In the genomic region with DNA sequence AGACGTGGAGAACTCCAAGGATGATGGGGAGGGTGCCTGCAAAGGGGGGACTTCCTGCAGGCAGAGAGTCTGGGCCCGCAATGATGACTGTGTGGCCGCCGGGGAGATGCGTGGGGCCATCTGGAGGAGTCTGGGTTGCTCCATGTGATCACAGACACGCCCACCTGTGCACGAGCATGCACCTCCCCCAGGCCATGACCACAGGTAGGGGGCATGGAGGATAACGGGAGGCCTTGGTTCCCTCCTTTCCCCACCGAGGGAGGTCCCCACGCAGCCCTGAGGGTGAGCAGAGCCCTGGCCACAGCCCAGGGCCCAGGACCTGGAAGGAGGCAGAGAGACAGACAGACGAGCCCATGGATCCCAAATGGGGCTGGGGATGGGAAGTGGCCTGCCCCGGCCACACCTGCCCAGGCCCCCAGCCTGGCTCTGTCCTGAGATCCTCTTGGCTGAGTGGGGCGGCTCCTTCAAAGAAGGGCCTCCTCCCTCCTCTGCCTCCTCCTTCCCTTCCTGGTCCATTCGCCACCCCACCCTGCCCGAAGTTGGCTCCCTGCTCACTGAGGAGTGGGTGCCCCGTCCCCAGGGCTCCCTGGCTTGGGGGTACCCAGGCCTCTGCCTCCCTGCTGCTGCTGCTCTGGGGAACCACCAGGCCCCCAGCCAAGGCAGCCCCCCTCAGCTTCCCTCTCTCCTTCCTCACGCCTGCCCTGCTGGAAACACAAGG, we compare ENCODE assay signal across 24 cellular contexts.
DNase-seq lines count a peak whose midpoint lies in the region; ATAC-seq and TF ChIP-seq lines count a peak whose summit lies in the region.
"Had no signal": no experiment of that assay in that cellular context is flagged by ENCODE, and none has a peak within 500 bp of the region (broad histone marks: within the 10 kb centered on the region; RNA-seq: fewer than 3 reads in every experiment).

No MANE protein-coding gene starts in this region.

- H3K56ac ChIP-seq in IMR-90 (ENCODE audit: extremely low read depth, insufficient read depth, low read length) = no peak overlapping the region

- H3K9me1 ChIP-seq in IMR-90 (ENCODE audit: insufficient read depth, low read length) = peaks cover 4% of the 10 kb centered on the region; the same call in 1 of the 2 replicates

- H3K14ac ChIP-seq in IMR-90 (replicated peaks; ENCODE audit: low read depth, low read length) = no peak overlapping the region

- no peak for TF ChIP-seq RAD21 in IMR-90 (IDR thresholded peaks at IDR 0.05; ENCODE audit: low read length)

- H3K36me3 ChIP-seq in IMR-90 (ENCODE audit: control insufficient read depth, insufficient read depth, low read length) (peaks cover 2% of the 10 kb centered on the region; the same call in 1 of the 2 replicates), subcutaneous abdominal adipose tissue (ENCODE audit: control insufficient read depth in 5 of 5, insufficient read depth in 5 of 5, low read length in 5 of 5) (peaks cover 0 to 21% (median 11%) of the 10 kb centered on the region in 5 donors)
- H3K36me3 ChIP-seq: SJSA1 had no signal

- H3K27ac Mint-ChIP-seq in activated CD4-positive, alpha-beta T cell treated with anti-CD3 and anti-CD28 coated beads for 36 hours = no peak overlapping the region
- peak overlapping the region; percentile 24 for H3K27ac Mint-ChIP-seq in endothelial cell (ENCODE audit: unreplicated experiment)
- H3K27ac Mint-ChIP-seq: activated B cell treated with CpG ODN at 0.5 μM for 24 hours; activated CD8-positive, alpha-beta memory T cell treated with anti-CD3 and anti-CD28 coated beads, Interleukin-2, amount 10 ng/mL, durations not matched to agents 7 days and 5 days; CD4-positive, CD25-positive, alpha-beta regulatory T cell had no signal

- peak overlapping the region; percentile 39 for H2AFZ ChIP-seq in IMR-90 (replicated peaks; ENCODE audit: low read length, poor library complexity)

- H3K4me3 ChIP-seq in IMR-90 (ENCODE audit: insufficient read depth, low read depth, low read length) (no peak overlapping the region), subcutaneous abdominal adipose tissue (ENCODE audit: low read depth in 1 of 5, low read length in 5 of 5) (peak overlapping the region in 1 of 5 donors; percentile 23)
- H3K4me3 ChIP-seq: lung, psoas muscle, SJSA1, upper lobe of left lung had no signal

- H3K27me3 ChIP-seq in IMR-90 (ENCODE audit: control insufficient read depth, insufficient read depth, low read length) (no peaks in the 10 kb centered on the region), subcutaneous abdominal adipose tissue (ENCODE audit: control insufficient read depth in 5 of 5, insufficient read depth in 4 of 5, low read length in 5 of 5) (no peaks in the 10 kb centered on the region)
- H3K27me3 ChIP-seq: SJSA1, upper lobe of left lung had no signal

- no peak overlapping the region for H3K23ac ChIP-seq in IMR-90 (ENCODE audit: low read depth, low read length)

- no peak overlapping the region for H3K18ac ChIP-seq in IMR-90 (ENCODE audit: low read depth, low read length)

- POLR2A ChIA-PET in activated CD4-positive, alpha-beta T cell treated with anti-CD3 and anti-CD28 coated beads for 36 hours (lab: Charles Lee) = no interaction called here
- POLR2A ChIA-PET in IMR-90 (lab: Charles Lee; ENCODE audit: unreplicated experiment) = no interaction called here

- CTCF ChIA-PET in activated CD4-positive, alpha-beta T cell treated with anti-CD3 and anti-CD28 coated beads for 36 hours (lab: Charles Lee) = no interaction called here
- CTCF ChIA-PET in IMR-90 (lab: Yijun Ruan, JAX) = no interaction called here

- TF ChIP-seq POLR2A in IMR-90 (IDR thresholded peaks at IDR 0.05; ENCODE audit: low read depth, low read length) = no peak

- H2BK5ac ChIP-seq in IMR-90 (ENCODE audit: low read depth, low read length, poor library complexity, severe bottlenecking) = no peak overlapping the region

- in situ Hi-C loops in IMR-90 (cut with MboI; ENCODE audit: low sequenced_read_pairs) = no loop called here

- dilution Hi-C loops in IMR-90 (cut with HindIII; ENCODE audit: low sequenced_read_pairs, unreplicated experiment) = no loop called here

- intact Hi-C loops in activated CD4-positive, alpha-beta T cell treated with anti-CD3 and anti-CD28 coated beads for 36 hours (cut with DNase I, micrococcal nuclease) = no loop called here
- intact Hi-C loops in IMR-90 (cut with micrococcal nuclease) = no loop called here

- H4K20me1 ChIP-seq in IMR-90 (ENCODE audit: insufficient read depth, low read length) = no peaks in the 10 kb centered on the region

- H4K91ac ChIP-seq in IMR-90 (ENCODE audit: insufficient read depth, low read depth, low read length) = no peak overlapping the region

- H3K79me1 ChIP-seq in IMR-90 (ENCODE audit: low read depth in 1 of 2, low read length in 2 of 2) = no peaks in the 10 kb centered on the region

- H3K27me3 Mint-ChIP-seq in activated CD4-positive, alpha-beta T cell treated with anti-CD3 and anti-CD28 coated beads for 36 hours = no peaks in the 10 kb centered on the region
- peaks cover 18% of the 10 kb centered on the region for H3K27me3 Mint-ChIP-seq in endothelial cell (ENCODE audit: unreplicated experiment)
- H3K27me3 Mint-ChIP-seq: activated B cell treated with CpG ODN at 0.5 μM for 24 hours; activated CD8-positive, alpha-beta memory T cell treated with anti-CD3 and anti-CD28 coated beads, Interleukin-2, amount 10 ng/mL, durations not matched to agents 7 days and 5 days; CD4-positive, CD25-positive, alpha-beta regulatory T cell; naive thymus-derived CD8-positive, alpha-beta T cell had no signal

- WGBS in IMR-90 (ENCODE audit: extremely low coverage in 2 of 2, insufficient read length in 1 of 2), 2 experiments = 100% methylated on average over 1 of the region's 17 CpGs; no CpG with 5 or more reads in 1 of the 2 experiments

- no peaks in the 10 kb centered on the region for H3K36me3 Mint-ChIP-seq in activated CD4-positive, alpha-beta T cell treated with anti-CD3 and anti-CD28 coated beads for 36 hours (ENCODE audit: low read depth)
- H3K36me3 Mint-ChIP-seq in endothelial cell (ENCODE audit: low read depth, unreplicated experiment) = peaks cover 29% of the 10 kb centered on the region
- H3K36me3 Mint-ChIP-seq: activated CD8-positive, alpha-beta memory T cell treated with anti-CD3 and anti-CD28 coated beads, Interleukin-2, amount 10 ng/mL, durations not matched to agents 7 days and 5 days; CD4-positive, CD25-positive, alpha-beta regulatory T cell; naive thymus-derived CD8-positive, alpha-beta T cell had no signal

- H4K8ac ChIP-seq in IMR-90 (ENCODE audit: low read depth in 2 of 2, low read length in 2 of 2) = no peak overlapping the region

- H3K4me1 Mint-ChIP-seq in activated CD4-positive, alpha-beta T cell treated with anti-CD3 and anti-CD28 coated beads for 36 hours = peaks cover 3% of the 10 kb centered on the region
- peaks cover 30% of the 10 kb centered on the region for H3K4me1 Mint-ChIP-seq in endothelial cell (ENCODE audit: unreplicated experiment)
- H3K4me1 Mint-ChIP-seq: CD4-positive, CD25-positive, alpha-beta regulatory T cell; central memory CD8-positive, alpha-beta T cell had no signal

- BruUV-seq in IMR-90 (replicated peaks; lab: Mats Ljungman, UMichigan) = no TSS peak

- ATAC-seq in activated CD4-positive, alpha-beta T cell treated with anti-CD3 and anti-CD28 coated beads for 36 hours = no peak
- ATAC-seq in IMR-90 (ENCODE audit: low read depth) = no peak
- ATAC-seq: activated CD8-positive, alpha-beta memory T cell treated with anti-CD3 and anti-CD28 coated beads, Interleukin-2, amount 10 ng/mL, durations not matched to agents 7 days and 5 days; naive thymus-derived CD8-positive, alpha-beta T cell had no signal

- H3K27ac ChIP-seq in IMR-90 (ENCODE audit: insufficient read depth, low read length) = no peak overlapping the region
- peak overlapping the region; percentile 68 for H3K27ac ChIP-seq in subcutaneous abdominal adipose tissue (ENCODE audit: low read depth, low read length)
- H3K27ac ChIP-seq: psoas muscle, SJSA1, upper lobe of left lung had no signal

- no peak overlapping the region for H2BK15ac ChIP-seq in IMR-90 (ENCODE audit: low read depth, low read length)

- DNase-seq in activated CD4-positive, alpha-beta T cell treated with anti-CD3 and anti-CD28 coated beads for 36 hours = peak; percentile 4
- no peak for DNase-seq in activated CD4-positive, alpha-beta T cell treated with anti-CD3 and anti-CD28 coated beads, Interleukin-2, amount 50 U/mL, for 48 hours
- DNase-seq in IMR-90 = no peak
- no peak for DNase-seq in endothelial cell (ENCODE audit: low spot score)
- DNase-seq in NCI-H1436 (lab: John Stamatoyannopoulos, UW) = no peak
- DNase-seq in activated CD8-positive, alpha-beta memory T cell treated with anti-CD3 and anti-CD28 coated beads for 24 hours = no peak
- DNase-seq in iPS-NIHi7 (ENCODE audit: extremely low spot score) = no peak
- DNase-seq: activated B cell treated with CpG ODN at 0.5 μM for 24 hours; activated CD4-positive, alpha-beta T cell treated with anti-CD3 and anti-CD28 coated beads, Interleukin-2, amount 50 U/mL, for 1 hour; activated CD8-positive, alpha-beta memory T cell treated with anti-CD3 and anti-CD28 coated beads, Interleukin-2, amount 10 ng/mL, durations not matched to agents 7 days and 5 days; activated naive CD4-positive, alpha-beta T cell treated with Interleukin-2 at 50 U/mL for 16 hours; activated T-cell treated with anti-CD3 and anti-CD28 coated beads, Interleukin-2, amount 50 U/mL, for 48 hours; CD4-positive, CD25-positive, alpha-beta regulatory T cell; NCI-H1436 treated with DMSO at 0.1 percent for 48 hours; NCI-H526 treated with DMSO at 0.1 percent for 48 hours; psoas muscle; stimulated activated CD4-positive, alpha-beta T cell treated with anti-CD3 and anti-CD28 coated beads, Interleukin-4, amount 100 ng/mL, for 24 hours; T1000; upper lobe of left lung had no signal

- no peak overlapping the region for H2AK9ac ChIP-seq in IMR-90 (replicated peaks; ENCODE audit: low read depth, low read length, poor library complexity)

- H3K4me3 Mint-ChIP-seq in activated CD4-positive, alpha-beta T cell treated with anti-CD3 and anti-CD28 coated beads for 36 hours = no peak overlapping the region
- no peak overlapping the region for H3K4me3 Mint-ChIP-seq in endothelial cell (ENCODE audit: unreplicated experiment)
- H3K4me3 Mint-ChIP-seq: activated B cell treated with CpG ODN at 0.5 μM for 24 hours; activated CD8-positive, alpha-beta memory T cell treated with anti-CD3 and anti-CD28 coated beads, Interleukin-2, amount 10 ng/mL, durations not matched to agents 7 days and 5 days; CD4-positive, CD25-positive, alpha-beta regulatory T cell; central memory CD8-positive, alpha-beta T cell; naive thymus-derived CD8-positive, alpha-beta T cell had no signal

- no peaks in the 10 kb centered on the region for H3K9me3 Mint-ChIP-seq in activated CD4-positive, alpha-beta T cell treated with anti-CD3 and anti-CD28 coated beads for 36 hours (ENCODE audit: low read depth)
- H3K9me3 Mint-ChIP-seq in endothelial cell (ENCODE audit: unreplicated experiment) = no peaks in the 10 kb centered on the region
- H3K9me3 Mint-ChIP-seq: activated B cell treated with CpG ODN at 0.5 μM for 24 hours; CD4-positive, CD25-positive, alpha-beta regulatory T cell; central memory CD8-positive, alpha-beta T cell; naive thymus-derived CD8-positive, alpha-beta T cell had no signal

- H3K4me1 ChIP-seq in IMR-90 (ENCODE audit: control insufficient read depth, insufficient read depth, low read length) (peaks cover 6% of the 10 kb centered on the region), subcutaneous abdominal adipose tissue (ENCODE audit: control insufficient read depth in 5 of 5, insufficient read depth in 5 of 5, low read length in 5 of 5) (peaks cover 2 to 51% (median 29%) of the 10 kb centered on the region in 5 donors)
- H3K4me1 ChIP-seq: psoas muscle had no signal

- no peak overlapping the region for H2BK120ac ChIP-seq in IMR-90 (ENCODE audit: low read depth, low read length)

- no peak overlapping the region for H4K5ac ChIP-seq in IMR-90 (ENCODE audit: low read depth, low read length)

- H3K4me2 ChIP-seq in IMR-90 (ENCODE audit: low read depth, low read length) = no peak overlapping the region

- H3K9me3 ChIP-seq in IMR-90 (ENCODE audit: control insufficient read depth, insufficient read depth, low read length) (no peaks in the 10 kb centered on the region), subcutaneous abdominal adipose tissue (ENCODE audit: control insufficient read depth in 5 of 5, low read length in 5 of 5) (no peaks in the 10 kb centered on the region)
- H3K9me3 ChIP-seq: psoas muscle, SJSA1, upper lobe of left lung had no signal

- TF ChIP-seq CTCF in IMR-90 (conservative IDR thresholded peaks at IDR 0.05; ENCODE audit: low read depth, low read length) = no peak
- TF ChIP-seq CTCF in endothelial cell (IDR thresholded peaks at IDR 0.05; ENCODE audit: unreplicated experiment) = no peak

- no peak overlapping the region for H3K4ac ChIP-seq in IMR-90 (ENCODE audit: low read depth, low read length)

- H2AK5ac ChIP-seq in IMR-90 (ENCODE audit: low read depth, low read length) = no peak overlapping the region

- H3K9ac ChIP-seq in IMR-90 (ENCODE audit: low read depth, low read length) (no peak overlapping the region), subcutaneous abdominal adipose tissue (ENCODE audit: low read length in 5 of 5) (no peak overlapping the region)

- H2BK20ac ChIP-seq in IMR-90 (ENCODE audit: low read depth, low read length) = no peak overlapping the region
